23 cellular contexts compared by ENCODE assay signal in genomic region chr3:104610730-104611652, GRCh38.
DNase-seq lines count a peak whose midpoint lies in the region; TF ChIP-seq lines count a peak whose summit lies in the region.
"Had no signal": no experiment of that assay in that cellular context is flagged by ENCODE, and none has a peak within 500 bp of the region (broad histone marks: within the 10 kb centered on the region; RNA-seq: fewer than 3 reads in every experiment).

No MANE protein-coding gene starts in this region.

- H3K27ac ChIP-seq in trophoblast cell (ENCODE audit: low read depth, low read length) (no peak overlapping the region), caudate nucleus (ENCODE audit: low read depth, low read length) (no peak overlapping the region)
- H3K27ac ChIP-seq: GM23248, KMS-11, WERI-Rb-1 had no signal

- H3K79me2 ChIP-seq in trophoblast cell (ENCODE audit: control insufficient read depth, insufficient read depth, low read length, poor library complexity): no peaks in the 10 kb centered on the region

- H3K36me3 ChIP-seq in trophoblast cell (ENCODE audit: control insufficient read depth in 1 of 2, insufficient read depth in 2 of 2, low read length in 2 of 2): no peaks in the 10 kb centered on the region
- H3K36me3 ChIP-seq: WERI-Rb-1 had no signal

- H3K4me3 ChIP-seq in AG10803 (ENCODE audit: low read length) (no peak overlapping the region), fibroblast of pulmonary artery (replicated peaks; ENCODE audit: low read depth, low read length) (no peak overlapping the region), trophoblast cell (ENCODE audit: low read depth, low read length) (no peak overlapping the region)
- H3K4me3 ChIP-seq: GM23248 had no signal

- no peak overlapping the region for H2AK5ac ChIP-seq in trophoblast cell (ENCODE audit: low read length)

- no peak overlapping the region for H4K12ac ChIP-seq in trophoblast cell (ENCODE audit: low read depth, low read length)

- no peak overlapping the region for H3K4me2 ChIP-seq in trophoblast cell (ENCODE audit: low read length)
- H3K4me2 ChIP-seq: KMS-11 had no signal

- H3K23ac ChIP-seq in trophoblast cell (ENCODE audit: low read length): no peak overlapping the region

- no peak overlapping the region for H3K9ac ChIP-seq in trophoblast cell (ENCODE audit: low read length)
- H3K9ac ChIP-seq: GM23248, KMS-11 had no signal

- H4K8ac ChIP-seq in trophoblast cell (ENCODE audit: low read depth, low read length): no peak overlapping the region

- H3K27me3 ChIP-seq in trophoblast cell (ENCODE audit: insufficient read depth, low read length): no peaks in the 10 kb centered on the region

- H2BK120ac ChIP-seq in trophoblast cell (ENCODE audit: insufficient read depth, low read length, poor library complexity): no peak overlapping the region

- no peak overlapping the region for H4K91ac ChIP-seq in trophoblast cell (ENCODE audit: low read depth, low read length)

- TF ChIP-seq CTCF in AG10803 (conservative IDR thresholded peaks at IDR 0.05; ENCODE audit: low read length): 0 out of 2 replicates have a peak, but pooled peaks have one; percentile 11
- peak; percentile 9 for TF ChIP-seq CTCF in fibroblast of pulmonary artery (IDR thresholded peaks at IDR 0.05; ENCODE audit: low read length, missing control alignments)

- H3K4ac ChIP-seq in trophoblast cell (ENCODE audit: low read depth, low read length): no peak overlapping the region

- DNase-seq in AG10803 (ENCODE audit: low read depth) (no peak), NCI-H2029 (lab: John Stamatoyannopoulos, UW) (peak; percentile 20), fibroblast of pulmonary artery (ENCODE audit: low read depth) (no peak), trophoblast cell (peak; percentile 9 to 45), putamen (ENCODE audit: low spot score) (no peak), hippocampal formation (lab: John Stamatoyannopoulos, UW) (no peak), NCI-H2081 treated with DMSO at 0.1 percent for 48 hours (lab: John Stamatoyannopoulos, UW) (no peak), caudate nucleus (lab: John Stamatoyannopoulos, UW) (no peak)
- DNase-seq: activated CD4-positive, alpha-beta T cell treated with anti-CD3 and anti-CD28 coated beads, Interleukin-2, amount 50 U/mL, for 4 hours; activated gamma-delta T cell; amniotic stem cell; COR-L47; foreskin melanocyte; GM23248; kidney glomerular epithelial cell; mesendoderm; NCI-H1092; NCI-H2107; NCI-H69; SHP77 treated with DMSO at 0.1 percent for 48 hours; T-helper 2 cell; WERI-Rb-1 had no signal

- H3K18ac ChIP-seq in trophoblast cell (ENCODE audit: low read length): no peak overlapping the region

- H2BK12ac ChIP-seq in trophoblast cell (ENCODE audit: low read length): no peak overlapping the region

- no peaks in the 10 kb centered on the region for H3K4me1 ChIP-seq in trophoblast cell (ENCODE audit: control insufficient read depth in 1 of 2, insufficient read depth in 2 of 2, low read length in 2 of 2)

- H2AFZ ChIP-seq in trophoblast cell (ENCODE audit: insufficient read depth, low read length, poor library complexity): no peak overlapping the region
- H2AFZ ChIP-seq: GM23248 had no signal

- H2BK5ac ChIP-seq in trophoblast cell (ENCODE audit: low read depth, low read length, poor library complexity): no peak overlapping the region

- no peak overlapping the region for H3K14ac ChIP-seq in trophoblast cell (ENCODE audit: low read length)

- no peaks in the 10 kb centered on the region for H3K79me1 ChIP-seq in trophoblast cell (ENCODE audit: low read length)

- WGBS in trophoblast cell (ENCODE audit: extremely low coverage, insufficient coverage, insufficient read length): no CpG with 5 or more reads among the region's 4 CpGs

- H3K9me3 ChIP-seq in trophoblast cell (ENCODE audit: insufficient read depth, low read depth, low read length): no peaks in the 10 kb centered on the region

Comparison
In these comparisons a context has a peak if more than half of its experiments do, and no peak if none do; other contexts are left out.
1. DNase-seq: peak in NCI-H2029 (single experiment) and trophoblast cell (2 of 2); none in AG10803 (single experiment), fibroblast of pulmonary artery (single experiment), putamen (single experiment), hippocampal formation (0 of 2), NCI-H2081 treated with DMSO at 0.1 percent for 48 hours (single experiment) and caudate nucleus (0 of 61).